Comparison of ENCODE assay signal across 18 cellular contexts in genomic region chr17:79621151-79621940, GRCh38. TPM values are rescaled to one million over a fixed set of nuclear protein-coding genes. Genes with fewer than 3 reads are reported as not detected.
DNase-seq lines count a peak whose midpoint lies in the region; ATAC-seq, FAIRE-seq and TF ChIP-seq lines count a peak whose summit lies in the region.
"Had no signal": no experiment of that assay in that cellular context is flagged by ENCODE, and none has a peak within 500 bp of the region (broad histone marks: within the 10 kb centered on the region; RNA-seq: fewer than 3 reads in every experiment).

No MANE protein-coding gene starts in this region.

- no peaks in the 10 kb centered on the region for H3K9me3 Mint-ChIP-seq in endothelial cell (ENCODE audit: unreplicated experiment)
- H3K9me3 Mint-ChIP-seq: CD4-positive, alpha-beta T cell; stimulated activated memory B cell treated with anti-CD40 and anti-IgM and Interleukin-4, amounts not matched to agents 10 μg/mL and 1 μg/mL and 100 μg/mL, for 72 hours had no signal

- H3K9ac ChIP-seq in kidney (ENCODE audit: low read length in 2 of 2), result no peak overlapping the region

- no peak overlapping the region for H3K4me3 Mint-ChIP-seq in endothelial cell (ENCODE audit: unreplicated experiment)
- H3K4me3 Mint-ChIP-seq: activated B cell treated with CpG ODN at 0.5 μM for 24 hours; activated naive CD8-positive, alpha-beta T cell treated with anti-CD3 and anti-CD28 coated beads for 36 hours; CD4-positive, alpha-beta T cell; stimulated activated memory B cell treated with anti-CD40 and anti-IgM and Interleukin-4, amounts not matched to agents 10 μg/mL and 1 μg/mL and 100 μg/mL, for 72 hours; T-helper 1 cell treated with Interleukin-12 subunit alpha and Interleukin-12 subunit beta and Interleukin-4 antibody, amounts not matched to agents 30 μg/mL and 1 μg/mL, for 36 hours had no signal

- H3K9me3 ChIP-seq in kidney (ENCODE audit: control insufficient read depth in 1 of 2, low read length in 2 of 2), result no peaks in the 10 kb centered on the region

- no peaks in the 10 kb centered on the region for H3K4me1 ChIP-seq in kidney (ENCODE audit: control insufficient read depth in 1 of 2, insufficient read depth in 1 of 2, low read depth in 1 of 2, low read length in 2 of 2)

- H3K27ac ChIP-seq in kidney (ENCODE audit: low read depth in 2 of 2, low read length in 2 of 2), result no peak overlapping the region

- TF ChIP-seq CTCF in kidney (IDR thresholded peaks at IDR 0.05; ENCODE audit: borderline replicate concordance, extremely low read depth, insufficient read depth), result no peak
- no peak for TF ChIP-seq CTCF in endothelial cell (IDR thresholded peaks at IDR 0.05; ENCODE audit: unreplicated experiment)

- H3K27me3 Mint-ChIP-seq in endothelial cell (ENCODE audit: unreplicated experiment), result peaks cover 7% of the 10 kb centered on the region

- FAIRE-seq in kidney (lab: Jason Lieb, UNC), result no peak

- peaks cover 10% of the 10 kb centered on the region for H3K4me1 Mint-ChIP-seq in endothelial cell (ENCODE audit: unreplicated experiment)
- H3K4me1 Mint-ChIP-seq: activated B cell treated with CpG ODN at 0.5 μM for 24 hours; activated naive CD8-positive, alpha-beta T cell treated with anti-CD3 and anti-CD28 coated beads for 36 hours; stimulated activated memory B cell treated with anti-CD40 and anti-IgM and Interleukin-4, amounts not matched to agents 10 μg/mL and 1 μg/mL and 100 μg/mL, for 72 hours had no signal

- DNase-seq in activated T-cell treated with anti-CD3 and anti-CD28 coated beads, Interleukin-2, amount 50 U/mL, for 1 hour, result peak; percentile 4
- DNase-seq in activated T-cell treated with anti-CD3 and anti-CD28 coated beads for 4 hours, result no peak
- peak; percentile 73 for DNase-seq in NCI-H1694 (lab: John Stamatoyannopoulos, UW)
- peak; percentile 23 for DNase-seq in kidney
- DNase-seq in stimulated activated CD8-positive, alpha-beta memory T cell treated with anti-CD3 and anti-CD28 coated beads, Interleukin-4, amount 100 ng/mL, for 48 hours, result peak; percentile 3
- no peak for DNase-seq in endothelial cell (ENCODE audit: low spot score)
- DNase-seq in NCI-H1092 treated with DMSO at 0.1 percent for 48 hours (lab: John Stamatoyannopoulos, UW), result no peak
- DNase-seq: ACHN; activated B cell treated with CpG ODN at 0.5 μM for 24 hours; activated naive CD8-positive, alpha-beta T cell treated with anti-CD3 and anti-CD28 coated beads for 36 hours; CD4-positive, alpha-beta T cell; effector CD8-positive, alpha-beta T cell; KBM-7; NK-92 treated with Interleukin-12 subunit alpha and Interleukin-12 subunit beta, amount 100 ng/mL, for 24 hours had no signal

- intact Hi-C loops in kidney (cut with DNase I), result no loop called here

- no peaks in the 10 kb centered on the region for H3K36me3 Mint-ChIP-seq in endothelial cell (ENCODE audit: low read depth, unreplicated experiment)
- H3K36me3 Mint-ChIP-seq: activated naive CD8-positive, alpha-beta T cell treated with anti-CD3 and anti-CD28 coated beads for 36 hours; stimulated activated memory B cell treated with anti-CD40 and anti-IgM and Interleukin-4, amounts not matched to agents 10 μg/mL and 1 μg/mL and 100 μg/mL, for 72 hours had no signal

- no peak overlapping the region for H3K4me3 ChIP-seq in kidney (ENCODE audit: low read length in 2 of 2)

- H3K36me3 ChIP-seq in kidney (ENCODE audit: control insufficient read depth in 1 of 2, insufficient read depth in 2 of 2, low read length in 2 of 2), result no peaks in the 10 kb centered on the region

- ATAC-seq in HG03521 (IDR thresholded peaks at IDR 0.05; ENCODE audit: unreplicated experiment), result no peak

- H3K27ac Mint-ChIP-seq in endothelial cell (ENCODE audit: unreplicated experiment), result no peak overlapping the region
- H3K27ac Mint-ChIP-seq: activated B cell treated with CpG ODN at 0.5 μM for 24 hours; activated naive CD8-positive, alpha-beta T cell treated with anti-CD3 and anti-CD28 coated beads for 36 hours; CD4-positive, alpha-beta T cell; stimulated activated memory B cell treated with anti-CD40 and anti-IgM and Interleukin-4, amounts not matched to agents 10 μg/mL and 1 μg/mL and 100 μg/mL, for 72 hours; T-helper 1 cell treated with Interleukin-12 subunit alpha and Interleukin-12 subunit beta and Interleukin-4 antibody, amounts not matched to agents 30 μg/mL and 1 μg/mL, for 36 hours had no signal

RNA-seq across cellular contexts. Expression of gene RBFOX3, which starts 10.5 kb away (rescaled TPM):
- not detected for total RNA-seq in kidney
- polyA plus RNA-seq in kidney (ENCODE audit: insufficient read depth, low read depth, low replicate concordance), result not detected
- 2.3 TPM for total RNA-seq in endothelial cell (ENCODE audit: unreplicated experiment)
- total RNA-seq: activated naive CD8-positive, alpha-beta T cell treated with anti-CD3 and anti-CD28 coated beads for 36 hours; CD4-positive, alpha-beta T cell; Daoy had no signal

Comparison
In these comparisons a context has a peak if more than half of its experiments do, and no peak if none do; other contexts are left out.
1. DNase-seq: peak in activated T-cell treated with anti-CD3 and anti-CD28 coated beads, Interleukin-2, amount 50 U/mL, for 1 hour (single experiment), NCI-H1694 (single experiment), kidney (single experiment) and stimulated activated CD8-positive, alpha-beta memory T cell treated with anti-CD3 and anti-CD28 coated beads, Interleukin-4, amount 100 ng/mL, for 48 hours (single experiment); none in activated T-cell treated with anti-CD3 and anti-CD28 coated beads for 4 hours (single experiment), endothelial cell (single experiment) and NCI-H1092 treated with DMSO at 0.1 percent for 48 hours (single experiment).